In genomic region chr12:3725267-3726115, GRCh38 we compare ENCODE assay signal across 18 cellular contexts. TPM values are rescaled to one million over a fixed set of nuclear protein-coding genes. Genes with fewer than 3 reads are reported as not detected.
DNase-seq lines count a peak whose midpoint lies in the region; ATAC-seq, FAIRE-seq and TF ChIP-seq lines count a peak whose summit lies in the region.
"Had no signal": no experiment of that assay in that cellular context is flagged by ENCODE, and none has a peak within 500 bp of the region (broad histone marks: within the 10 kb centered on the region; RNA-seq: fewer than 3 reads in every experiment).

No MANE protein-coding gene starts in this region.

- H3K9me3 Mint-ChIP-seq in osteocyte (ENCODE audit: unreplicated experiment) = no peaks in the 10 kb centered on the region

- H3K4me1 Mint-ChIP-seq in osteocyte (ENCODE audit: unreplicated experiment) = no peaks in the 10 kb centered on the region

- no peak for FAIRE-seq in small intestine (lab: Jason Lieb, UNC)
- FAIRE-seq: kidney had no signal

- H3K27ac ChIP-seq in small intestine (ENCODE audit: low read depth in 1 of 2, low read length in 1 of 2) = no peak overlapping the region
- H3K27ac ChIP-seq: SK-N-MC, WERI-Rb-1 had no signal

- no peak overlapping the region for H3K4me3 Mint-ChIP-seq in osteocyte (ENCODE audit: unreplicated experiment)

- no peak overlapping the region for H3K4me3 ChIP-seq in NT2/D1 (ENCODE audit: insufficient read length, low read depth)
- H3K4me3 ChIP-seq in fibroblast of pulmonary artery (replicated peaks; ENCODE audit: low read depth, low read length) = no peak overlapping the region
- H3K4me3 ChIP-seq in small intestine (ENCODE audit: low read depth in 1 of 2, low read length in 2 of 2) = no peak overlapping the region
- H3K4me3 ChIP-seq: mucosa of descending colon, SK-N-MC had no signal

- H3K4me1 ChIP-seq in NT2/D1 (ENCODE audit: insufficient read depth, insufficient read length) (peaks cover 17% of the 10 kb centered on the region), small intestine (ENCODE audit: control insufficient read depth in 2 of 2, insufficient read depth in 1 of 2, low read depth in 1 of 2, low read length in 1 of 2) (peaks cover 0 to 2% of the 10 kb centered on the region in 2 donors)

- no peak overlapping the region for H3K9ac ChIP-seq in NT2/D1 (ENCODE audit: insufficient read length, low read depth)

- H3K27ac Mint-ChIP-seq in osteocyte (ENCODE audit: unreplicated experiment) = no peak overlapping the region

- no peak for TF ChIP-seq CTCF in fibroblast of pulmonary artery (IDR thresholded peaks at IDR 0.05; ENCODE audit: low read length, missing control alignments)
- no peak for TF ChIP-seq CTCF in osteocyte (IDR thresholded peaks at IDR 0.05)

- H3K27me3 Mint-ChIP-seq in osteocyte (ENCODE audit: unreplicated experiment) = peaks cover 8% of the 10 kb centered on the region

- H3K9me3 ChIP-seq in NT2/D1 (ENCODE audit: insufficient read depth, low read length) = peaks cover 45% of the 10 kb centered on the region
- H3K9me3 ChIP-seq in small intestine (ENCODE audit: control insufficient read depth, low read depth) = no peaks in the 10 kb centered on the region
- H3K9me3 ChIP-seq: mucosa of descending colon had no signal

- H3K27me3 ChIP-seq in NT2/D1 (ENCODE audit: insufficient read depth, insufficient read length) (no peaks in the 10 kb centered on the region), small intestine (ENCODE audit: control insufficient read depth in 2 of 2, insufficient read depth in 2 of 2, low read length in 2 of 2) (no peaks in the 10 kb centered on the region)

- WGBS in small intestine, 3 donors = 81 to 93% (median 90%) methylated on average over 9 of the region's 9 CpGs

- no peaks in the 10 kb centered on the region for H3K36me3 ChIP-seq in NT2/D1 (ENCODE audit: insufficient read depth, insufficient read length, low read length)
- no peaks in the 10 kb centered on the region for H3K36me3 ChIP-seq in small intestine (ENCODE audit: control insufficient read depth in 2 of 2, insufficient read depth in 2 of 2, low read length in 2 of 2)
- H3K36me3 ChIP-seq: WERI-Rb-1 had no signal

- ATAC-seq in HG02938 (IDR thresholded peaks at IDR 0.05; ENCODE audit: unreplicated experiment) (no peak), GM19397 (IDR thresholded peaks at IDR 0.05; ENCODE audit: unreplicated experiment) (no peak)

- no peaks in the 10 kb centered on the region for H3K36me3 Mint-ChIP-seq in osteocyte (ENCODE audit: unreplicated experiment)

- DNase-seq in ELF-1 (ENCODE audit: low read depth, low spot score) (peak; percentile 8), NT2/D1 (ENCODE audit: low read depth, low spot score) (peak; percentile 80), fibroblast of pulmonary artery (ENCODE audit: low read depth) (peak; percentile 47), osteocyte (ENCODE audit: extremely low spot score, unreplicated experiment) (peak; percentile 21), small intestine (no peak)
- DNase-seq in stimulated activated CD4-positive, alpha-beta T cell treated with anti-CD3 and anti-CD28 coated beads, Interleukin-4, amount 100 ng/mL, for 1 hour = no peak
- DNase-seq: cortex of kidney; kidney; NCI-H2081; NK-92 treated with Interleukin-12 subunit alpha and Interleukin-12 subunit beta, amount 100 ng/mL, for 24 hours; retina; stimulated activated CD4-positive, alpha-beta T cell treated with anti-CD3 and anti-CD28 coated beads, Interleukin-4, amount 100 ng/mL, for 4 hours; WERI-Rb-1 had no signal

RNA-seq across cellular contexts. Expression of gene CRACR2A, which starts 27.4 kb away (rescaled TPM):
- 0.08 and 0.13 TPM in 2 replicates for total RNA-seq in osteocyte
- polyA plus RNA-seq in small intestine = 1 to 10 TPM; 5.1 to 9.4 (median 8.3) TPM
- total RNA-seq: G401 had no signal

Comparison
In these comparisons a context has a peak if more than half of its experiments do, and no peak if none do; other contexts are left out.
1. DNase-seq: peak in ELF-1 (single experiment), NT2/D1 (single experiment), fibroblast of pulmonary artery (single experiment) and osteocyte (single experiment); none in small intestine (single experiment) and stimulated activated CD4-positive, alpha-beta T cell treated with anti-CD3 and anti-CD28 coated beads, Interleukin-4, amount 100 ng/mL, for 1 hour (single experiment).